7 cellular contexts compared by ENCODE assay signal in the genomic region with DNA sequence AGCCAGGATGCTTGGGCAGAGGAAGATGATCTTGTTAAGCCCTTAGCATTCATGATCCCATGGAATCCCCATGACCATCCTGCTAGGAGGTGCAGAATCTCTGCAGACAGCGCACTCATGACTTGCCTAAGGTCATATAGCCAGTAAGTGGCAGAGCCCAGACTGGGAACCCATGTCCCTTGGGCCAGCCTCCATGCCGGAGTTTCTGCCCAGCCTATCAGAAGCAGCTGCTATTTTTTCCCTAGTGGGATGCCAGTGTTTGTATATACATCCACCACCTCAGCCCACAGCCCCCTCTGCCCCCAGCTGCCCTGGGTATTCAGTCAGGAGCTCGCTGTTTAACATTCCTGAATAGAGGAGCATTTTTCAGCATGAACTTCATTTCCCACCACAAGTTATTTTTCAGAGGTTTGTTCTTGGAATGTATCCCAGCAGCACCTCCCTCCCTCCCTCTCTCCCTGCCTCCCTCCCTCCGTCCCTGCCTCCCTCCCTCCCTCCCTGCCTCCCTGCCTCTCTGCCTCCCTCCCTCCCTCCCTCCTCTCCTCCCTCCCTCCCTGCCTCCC. TPM values are rescaled to one million over a fixed set of nuclear protein-coding genes. Genes with fewer than 3 reads are reported as not detected.
DNase-seq lines count a peak whose midpoint lies in the region; ATAC-seq and TF ChIP-seq lines count a peak whose summit lies in the region.

No MANE protein-coding gene starts in this region.

- DNase-seq in HT-29 (ENCODE audit: low spot score) (peak; percentile 20), WTC11 (ENCODE audit: low spot score) (peak; percentile 27), islet precursor cell (peak; percentile 62), testis (peak; percentile 56), RKO (ENCODE audit: low spot score) (no peak)
- no peak for DNase-seq in activated CD8-positive, alpha-beta T cell treated with anti-CD3 and anti-CD28 coated beads for 36 hours

- intact Hi-C loops in testis (cut with DNase I; ENCODE audit: low total_unique reads), result no loop called here
- intact Hi-C loops in activated CD8-positive, alpha-beta T cell treated with anti-CD3 and anti-CD28 coated beads for 36 hours (cut with micrococcal nuclease), result no loop called here

- H3K4me1 ChIP-seq in testis, result peaks cover 33% of the 10 kb centered on the region

- TF ChIP-seq POLR2A in testis (IDR thresholded peaks at IDR 0.05), result no peak

- H3K27me3 Mint-ChIP-seq in WTC11 (ENCODE audit: low read depth), result no peaks in the 10 kb centered on the region
- no peaks in the 10 kb centered on the region for H3K27me3 Mint-ChIP-seq in activated CD8-positive, alpha-beta T cell treated with anti-CD3 and anti-CD28 coated beads for 36 hours

- H3K9me3 Mint-ChIP-seq in WTC11, result no peaks in the 10 kb centered on the region
- no peaks in the 10 kb centered on the region for H3K9me3 Mint-ChIP-seq in activated CD8-positive, alpha-beta T cell treated with anti-CD3 and anti-CD28 coated beads for 36 hours

- H3K4me3 Mint-ChIP-seq in WTC11, result no peak overlapping the region
- H3K4me3 Mint-ChIP-seq in activated CD8-positive, alpha-beta T cell treated with anti-CD3 and anti-CD28 coated beads for 36 hours, result no peak overlapping the region

- POLR2A ChIA-PET in WTC11 (lab: Charles Lee), result interaction anchor here (0.7 to 2.0 kb wide), 3 partner anchors 8 to 88 kb away, joined by 3 to 9 read pairs (median 5); no protein-coding TSS in a partner anchor
- POLR2A ChIA-PET in activated CD8-positive, alpha-beta T cell treated with anti-CD3 and anti-CD28 coated beads for 36 hours (lab: Charles Lee), result interaction anchor here (0.9 kb wide), 1 partner anchor 8 kb away, joined by 4 read pairs; no protein-coding TSS in a partner anchor

- H3K27me3 ChIP-seq in testis, result no peaks in the 10 kb centered on the region

- H3K4me3 ChIP-seq in testis, result no peak overlapping the region

- no peak overlapping the region for H3K27ac Mint-ChIP-seq in WTC11
- H3K27ac Mint-ChIP-seq in activated CD8-positive, alpha-beta T cell treated with anti-CD3 and anti-CD28 coated beads for 36 hours, result no peak overlapping the region

- CTCF ChIA-PET in WTC11 (lab: Charles Lee), result interaction anchor here (0.7 to 5.5 kb wide), 14 partner anchors 10 to 334 kb away, joined by 3 to 99 read pairs (median 5); no protein-coding TSS in a partner anchor
- CTCF ChIA-PET in activated CD8-positive, alpha-beta T cell treated with anti-CD3 and anti-CD28 coated beads for 36 hours (lab: Charles Lee), result interaction anchor here (1.1 to 1.2 kb wide), 3 partner anchors 8 to 11 kb away, joined by 3 to 4 read pairs (median 4); no protein-coding TSS in a partner anchor

- no peaks in the 10 kb centered on the region for H3K36me3 ChIP-seq in testis (ENCODE audit: low read depth, missing control alignments)

- H3K9me3 ChIP-seq in testis, result no peaks in the 10 kb centered on the region

- no peak; the same call in 1 of the 2 replicates for ATAC-seq in WTC11
- no peak for ATAC-seq in HG02759 (IDR thresholded peaks at IDR 0.05; ENCODE audit: unreplicated experiment)
- no peak for ATAC-seq in activated CD8-positive, alpha-beta T cell treated with anti-CD3 and anti-CD28 coated beads for 36 hours

- H3K36me3 Mint-ChIP-seq in WTC11, result 0 out of 2 replicates have a peak, but pooled peaks cover 3% of the 10 kb centered on the region
- H3K36me3 Mint-ChIP-seq in activated CD8-positive, alpha-beta T cell treated with anti-CD3 and anti-CD28 coated beads for 36 hours (ENCODE audit: low read depth), result peaks cover 13% of the 10 kb centered on the region

- WGBS in testis, 2 donors, result 37 to 50% methylated on average over 4 of the region's 4 CpGs

- peaks cover 27% of the 10 kb centered on the region for H3K4me1 Mint-ChIP-seq in WTC11
- peaks cover 82% of the 10 kb centered on the region for H3K4me1 Mint-ChIP-seq in activated CD8-positive, alpha-beta T cell treated with anti-CD3 and anti-CD28 coated beads for 36 hours (ENCODE audit: low read depth)

- H3K27ac ChIP-seq in testis, result peak overlapping the region in 1 of 2 donors; percentile 75

- TF ChIP-seq CTCF in WTC11 (IDR thresholded peaks at IDR 0.05) (no peak), testis (IDR thresholded peaks at IDR 0.05) (no peak)
- no peak for TF ChIP-seq CTCF in activated CD8-positive, alpha-beta T cell treated with anti-CD3 and anti-CD28 coated beads for 36 hours (IDR thresholded peaks at IDR 0.05)

TF ChIP-seq in WTC11, 78 proteins besides CTCF, POLR2A, EP300 and RAD21:
- TF ChIP-seq, protein P1, sequence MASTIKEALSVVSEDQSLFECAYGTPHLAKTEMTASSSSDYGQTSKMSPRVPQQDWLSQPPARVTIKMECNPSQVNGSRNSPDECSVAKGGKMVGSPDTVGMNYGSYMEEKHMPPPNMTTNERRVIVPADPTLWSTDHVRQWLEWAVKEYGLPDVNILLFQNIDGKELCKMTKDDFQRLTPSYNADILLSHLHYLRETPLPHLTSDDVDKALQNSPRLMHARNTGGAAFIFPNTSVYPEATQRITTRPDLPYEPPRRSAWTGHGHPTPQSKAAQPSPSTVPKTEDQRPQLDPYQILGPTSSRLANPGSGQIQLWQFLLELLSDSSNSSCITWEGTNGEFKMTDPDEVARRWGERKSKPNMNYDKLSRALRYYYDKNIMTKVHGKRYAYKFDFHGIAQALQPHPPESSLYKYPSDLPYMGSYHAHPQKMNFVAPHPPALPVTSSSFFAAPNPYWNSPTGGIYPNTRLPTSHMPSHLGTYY (CRISPR knock-in tag; IDR thresholded peaks at IDR 0.05), result no peak
- TF ChIP-seq, protein P2, sequence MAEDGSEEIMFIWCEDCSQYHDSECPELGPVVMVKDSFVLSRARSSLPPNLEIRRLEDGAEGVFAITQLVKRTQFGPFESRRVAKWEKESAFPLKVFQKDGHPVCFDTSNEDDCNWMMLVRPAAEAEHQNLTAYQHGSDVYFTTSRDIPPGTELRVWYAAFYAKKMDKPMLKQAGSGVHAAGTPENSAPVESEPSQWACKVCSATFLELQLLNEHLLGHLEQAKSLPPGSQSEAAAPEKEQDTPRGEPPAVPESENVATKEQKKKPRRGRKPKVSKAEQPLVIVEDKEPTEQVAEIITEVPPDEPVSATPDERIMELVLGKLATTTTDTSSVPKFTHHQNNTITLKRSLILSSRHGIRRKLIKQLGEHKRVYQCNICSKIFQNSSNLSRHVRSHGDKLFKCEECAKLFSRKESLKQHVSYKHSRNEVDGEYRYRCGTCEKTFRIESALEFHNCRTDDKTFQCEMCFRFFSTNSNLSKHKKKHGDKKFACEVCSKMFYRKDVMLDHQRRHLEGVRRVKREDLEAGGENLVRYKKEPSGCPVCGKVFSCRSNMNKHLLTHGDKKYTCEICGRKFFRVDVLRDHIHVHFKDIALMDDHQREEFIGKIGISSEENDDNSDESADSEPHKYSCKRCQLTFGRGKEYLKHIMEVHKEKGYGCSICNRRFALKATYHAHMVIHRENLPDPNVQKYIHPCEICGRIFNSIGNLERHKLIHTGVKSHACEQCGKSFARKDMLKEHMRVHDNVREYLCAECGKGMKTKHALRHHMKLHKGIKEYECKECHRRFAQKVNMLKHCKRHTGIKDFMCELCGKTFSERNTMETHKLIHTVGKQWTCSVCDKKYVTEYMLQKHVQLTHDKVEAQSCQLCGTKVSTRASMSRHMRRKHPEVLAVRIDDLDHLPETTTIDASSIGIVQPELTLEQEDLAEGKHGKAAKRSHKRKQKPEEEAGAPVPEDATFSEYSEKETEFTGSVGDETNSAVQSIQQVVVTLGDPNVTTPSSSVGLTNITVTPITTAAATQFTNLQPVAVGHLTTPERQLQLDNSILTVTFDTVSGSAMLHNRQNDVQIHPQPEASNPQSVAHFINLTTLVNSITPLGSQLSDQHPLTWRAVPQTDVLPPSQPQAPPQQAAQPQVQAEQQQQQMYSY (CRISPR knock-in tag; IDR thresholded peaks at IDR 0.05), result peak; percentile 95
TF ChIP-seq in WTC11: peak in this region for 1.

RNA-seq across cellular contexts. Expression of a gene that starts 34.4 kb away (rescaled TPM):
- 1.1 and 1.2 TPM in 2 replicates for total RNA-seq in HT-29 (2014; rRNA removed; shearing (Covaris generic))
- 0.85 to 1.1 TPM (median 0.94 TPM) in 3 replicates for total RNA-seq in WTC11 (2021)
- total RNA-seq in testis, result 10 to 100 TPM in 1 of 2 donors, 1 to 10 TPM in 1; 5.7 to 11.9 TPM
- 5.3 TPM for polyA plus RNA-seq in testis (ENCODE audit: insufficient read depth, low read depth, low replicate concordance)
- under 1 TPM; 0.65 to 0.95 TPM for total RNA-seq in activated CD8-positive, alpha-beta T cell treated with anti-CD3 and anti-CD28 coated beads for 36 hours

Comparison
In these comparisons a context has a peak if more than half of its experiments do, and no peak if none do; other contexts are left out.
1. DNase-seq: peak in HT-29 (single experiment), WTC11 (single experiment), islet precursor cell (single experiment) and testis (single experiment); none in RKO (single experiment) and activated CD8-positive, alpha-beta T cell treated with anti-CD3 and anti-CD28 coated beads for 36 hours (single experiment).